In the genomic region with DNA sequence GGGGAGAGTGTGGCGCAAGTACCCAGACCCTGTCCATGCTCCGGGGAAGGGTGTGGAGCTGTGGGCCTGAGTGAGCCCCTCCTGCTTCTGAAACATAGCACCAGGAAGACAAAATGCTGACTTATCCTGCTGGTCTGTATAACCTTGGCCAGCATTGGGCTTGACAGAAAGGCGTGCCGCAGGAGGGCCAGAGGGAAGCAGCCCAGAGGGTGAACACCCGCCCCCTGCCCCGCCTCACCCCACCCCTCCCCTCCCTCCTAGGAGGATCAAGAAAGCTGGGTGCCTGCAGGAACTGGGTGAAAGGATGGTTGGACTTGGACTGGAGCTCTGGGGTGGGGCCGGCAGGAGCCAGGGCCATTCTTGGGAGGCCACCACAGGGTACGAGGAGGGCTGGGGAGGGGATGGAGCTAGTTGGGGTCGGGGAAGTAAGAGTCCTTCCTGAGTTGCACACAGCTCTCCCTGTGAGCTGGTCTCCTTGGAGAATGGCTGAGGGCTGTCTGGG, we compare ENCODE assay signal across 13 cellular contexts.
DNase-seq lines count a peak whose midpoint lies in the region; ATAC-seq lines count a peak whose summit lies in the region.
"Had no signal": no experiment of that assay in that cellular context is flagged by ENCODE, and none has a peak within 500 bp of the region (broad histone marks: within the 10 kb centered on the region; RNA-seq: fewer than 3 reads in every experiment).

No MANE protein-coding gene starts in this region.

- H3K4me1 Mint-ChIP-seq in stimulated activated naive B cell treated with anti-CD40 and anti-IgM and Interleukin-4, amounts not matched to agents 10 μg/mL and 1 μg/mL and 100 μg/mL, for 72 hours = peaks cover 0 to 2% of the 10 kb centered on the region in 2 donors
- H3K4me1 Mint-ChIP-seq: activated B cell treated with CpG ODN at 0.5 μM for 24 hours had no signal

- H3K27ac ChIP-seq in angular gyrus (ENCODE audit: low read depth, low read length) = peak overlapping the region; percentile 77
- peak overlapping the region; percentile 47 for H3K27ac ChIP-seq in substantia nigra (ENCODE audit: low read depth, low read length, poor library complexity, severe bottlenecking)

- no peak for ATAC-seq in HG03457 (IDR thresholded peaks at IDR 0.05; ENCODE audit: unreplicated experiment)
- ATAC-seq in stimulated activated naive B cell treated with anti-CD40 and anti-IgM and Interleukin-4, amounts not matched to agents 10 μg/mL and 1 μg/mL and 100 μg/mL, for 72 hours (replicated peaks) = no peak
- no peak for ATAC-seq in GM21423 (IDR thresholded peaks at IDR 0.05; ENCODE audit: unreplicated experiment)
- no peak for ATAC-seq in HG02798 (IDR thresholded peaks at IDR 0.05; ENCODE audit: poor library complexity, unreplicated experiment)

- H3K27me3 Mint-ChIP-seq in stimulated activated naive B cell treated with anti-CD40 and anti-IgM and Interleukin-4, amounts not matched to agents 10 μg/mL and 1 μg/mL and 100 μg/mL, for 72 hours = peaks cover 9 to 13% of the 10 kb centered on the region in 2 donors
- H3K27me3 Mint-ChIP-seq: stimulated activated naive CD8-positive, alpha-beta T cell treated with anti-CD3 and anti-CD28 coated beads, Interleukin-15, Interleukin-2, amounts not matched to agents 100 ng/mL and 50 ng/mL, for 24 hours had no signal

- no peaks in the 10 kb centered on the region for H3K36me3 Mint-ChIP-seq in stimulated activated naive B cell treated with anti-CD40 and anti-IgM and Interleukin-4, amounts not matched to agents 10 μg/mL and 1 μg/mL and 100 μg/mL, for 72 hours

- DNase-seq in HuH-7 (ENCODE audit: low spot score) (peak; percentile 64), kidney tubule cell (ENCODE audit: low spot score) (peak; percentile 24), substantia nigra (lab: John Stamatoyannopoulos, UW) (no peak)
- DNase-seq in stimulated activated naive B cell treated with anti-CD40 and anti-IgM and Interleukin-4, amounts not matched to agents 10 μg/mL and 1 μg/mL and 100 μg/mL, for 72 hours = no peak
- DNase-seq: activated B cell treated with CpG ODN at 0.5 μM for 24 hours, activated gamma-delta T cell treated with Interleukin-2 at 50 U/mL for 16 hours, KBM-7, midbrain had no signal

- no peak overlapping the region for H3K27ac Mint-ChIP-seq in stimulated activated naive B cell treated with anti-CD40 and anti-IgM and Interleukin-4, amounts not matched to agents 10 μg/mL and 1 μg/mL and 100 μg/mL, for 72 hours
- H3K27ac Mint-ChIP-seq: activated B cell treated with CpG ODN at 0.5 μM for 24 hours; stimulated activated naive CD8-positive, alpha-beta T cell treated with anti-CD3 and anti-CD28 coated beads, Interleukin-15, Interleukin-2, amounts not matched to agents 100 ng/mL and 50 ng/mL, for 24 hours had no signal

- no peak overlapping the region for H3K4me3 Mint-ChIP-seq in stimulated activated naive B cell treated with anti-CD40 and anti-IgM and Interleukin-4, amounts not matched to agents 10 μg/mL and 1 μg/mL and 100 μg/mL, for 72 hours
- H3K4me3 Mint-ChIP-seq: activated B cell treated with CpG ODN at 0.5 μM for 24 hours; stimulated activated naive CD8-positive, alpha-beta T cell treated with anti-CD3 and anti-CD28 coated beads, Interleukin-15, Interleukin-2, amounts not matched to agents 100 ng/mL and 50 ng/mL, for 24 hours had no signal

- H3K9me3 Mint-ChIP-seq in stimulated activated naive B cell treated with anti-CD40 and anti-IgM and Interleukin-4, amounts not matched to agents 10 μg/mL and 1 μg/mL and 100 μg/mL, for 72 hours = no peaks in the 10 kb centered on the region
- H3K9me3 Mint-ChIP-seq: activated B cell treated with CpG ODN at 0.5 μM for 24 hours; stimulated activated naive CD8-positive, alpha-beta T cell treated with anti-CD3 and anti-CD28 coated beads, Interleukin-15, Interleukin-2, amounts not matched to agents 100 ng/mL and 50 ng/mL, for 24 hours had no signal

Comparison
In these comparisons a context has a peak if more than half of its experiments do, and no peak if none do; other contexts are left out.
1. DNase-seq: peak in HuH-7 (single experiment) and kidney tubule cell (single experiment); none in substantia nigra (0 of 49) and stimulated activated naive B cell treated with anti-CD40 and anti-IgM and Interleukin-4, amounts not matched to agents 10 μg/mL and 1 μg/mL and 100 μg/mL, for 72 hours (single experiment).